ENCODE assay signal across 25 cellular contexts in genomic region chr11:8296872-8297271, GRCh38. TPM values are rescaled to one million over a fixed set of nuclear protein-coding genes. Genes with fewer than 3 reads are reported as not detected.
"Had no signal": no experiment of that assay in that cellular context is flagged by ENCODE, and none has a peak within 500 bp of the region (broad histone marks: within the 10 kb centered on the region; RNA-seq: fewer than 3 reads in every experiment).

No MANE protein-coding gene starts in this region.

- H3K27ac Mint-ChIP-seq: dendritic cell treated with granulocyte-macrophage colony-stimulating factor and Interleukin-4, amounts not matched to agents 40 ng/mL and 50 ng/mL, for 4 days; effector memory CD8-positive, alpha-beta T cell; immature natural killer cell; naive B cell; stimulated activated memory B cell treated with anti-CD40 and anti-IgM and Interleukin-4, amounts not matched to agents 10 μg/mL and 1 μg/mL and 100 μg/mL, for 72 hours; stimulated activated naive CD8-positive, alpha-beta T cell treated with anti-CD3 and anti-CD28 coated beads, Interleukin-15, Interleukin-2, amounts not matched to agents 100 ng/mL and 50 ng/mL, for 24 hours had no signal

- H3K4me3 Mint-ChIP-seq: central memory CD8-positive, alpha-beta T cell; dendritic cell treated with granulocyte-macrophage colony-stimulating factor and Interleukin-4, amounts not matched to agents 40 ng/mL and 50 ng/mL, for 4 days; effector memory CD8-positive, alpha-beta T cell; immature natural killer cell; naive B cell; stimulated activated memory B cell treated with anti-CD40 and anti-IgM and Interleukin-4, amounts not matched to agents 10 μg/mL and 1 μg/mL and 100 μg/mL, for 72 hours; stimulated activated naive CD8-positive, alpha-beta T cell treated with anti-CD3 and anti-CD28 coated beads, Interleukin-15, Interleukin-2, amounts not matched to agents 100 ng/mL and 50 ng/mL, for 24 hours had no signal

- DNase-seq: effector memory CD8-positive, alpha-beta T cell; esophagus squamous epithelium; foreskin keratinocyte; immature natural killer cell; kidney; left cardiac atrium; mesendoderm; naive B cell; stimulated activated CD4-positive, alpha-beta T cell treated with anti-CD3 and anti-CD28 coated beads, Interleukin-15, amount 100 ng/mL, for 24 hours; stimulated activated CD4-positive, alpha-beta T cell treated with anti-CD3 and anti-CD28 coated beads, Interleukin-1b, Interleukin-23, amount 100 ng/mL, for 48 hours; stimulated activated CD4-positive, alpha-beta T cell treated with anti-CD3 and anti-CD28 coated beads, Interleukin-4, amount 100 ng/mL, for 24 hours had no signal

- H3K4me3 ChIP-seq: esophagus squamous epithelium, pancreas, prostate gland, right lobe of liver, spleen, tibial nerve had no signal

- H3K27ac ChIP-seq: esophagus squamous epithelium, foreskin keratinocyte, pancreas, prostate gland, right lobe of liver, spleen, tibial nerve had no signal

- H3K27me3 ChIP-seq: pancreas, right lobe of liver, tibial nerve had no signal

- H3K9me3 ChIP-seq: esophagus squamous epithelium, pancreas, prostate gland, right lobe of liver, spleen, tibial nerve had no signal

- H3K9me3 Mint-ChIP-seq: central memory CD8-positive, alpha-beta T cell; effector memory CD8-positive, alpha-beta T cell; immature natural killer cell; stimulated activated memory B cell treated with anti-CD40 and anti-IgM and Interleukin-4, amounts not matched to agents 10 μg/mL and 1 μg/mL and 100 μg/mL, for 72 hours; stimulated activated naive CD8-positive, alpha-beta T cell treated with anti-CD3 and anti-CD28 coated beads, Interleukin-15, Interleukin-2, amounts not matched to agents 100 ng/mL and 50 ng/mL, for 24 hours had no signal

- H3K36me3 Mint-ChIP-seq: immature natural killer cell; stimulated activated memory B cell treated with anti-CD40 and anti-IgM and Interleukin-4, amounts not matched to agents 10 μg/mL and 1 μg/mL and 100 μg/mL, for 72 hours had no signal

- H3K4me1 ChIP-seq: esophagus squamous epithelium, foreskin keratinocyte, pancreas, prostate gland, right lobe of liver, tibial nerve had no signal

- H3K36me3 ChIP-seq: esophagus squamous epithelium, pancreas, prostate gland, right lobe of liver, spleen, tibial nerve had no signal

- ATAC-seq: effector memory CD8-positive, alpha-beta T cell; foreskin keratinocyte; left cardiac atrium; pancreas; right lobe of liver; stimulated activated memory B cell treated with anti-CD40 and anti-IgM and Interleukin-4, amounts not matched to agents 10 μg/mL and 1 μg/mL and 100 μg/mL, for 72 hours had no signal

- H3K4me1 Mint-ChIP-seq: central memory CD8-positive, alpha-beta T cell; immature natural killer cell; naive B cell; stimulated activated memory B cell treated with anti-CD40 and anti-IgM and Interleukin-4, amounts not matched to agents 10 μg/mL and 1 μg/mL and 100 μg/mL, for 72 hours had no signal

RNA-seq across cellular contexts. Expression of gene LMO1, which starts 33.2 kb away (rescaled TPM):
- total RNA-seq: epithelial cell of proximal tubule, esophagus squamous epithelium, foreskin keratinocyte, kidney, liver, lung microvascular endothelial cell, prostate gland, right lobe of liver, skeletal muscle tissue, tibial nerve, urinary bladder had no signal
- polyA plus RNA-seq: foreskin keratinocyte, immature natural killer cell, liver had no signal
